In the genomic region with DNA sequence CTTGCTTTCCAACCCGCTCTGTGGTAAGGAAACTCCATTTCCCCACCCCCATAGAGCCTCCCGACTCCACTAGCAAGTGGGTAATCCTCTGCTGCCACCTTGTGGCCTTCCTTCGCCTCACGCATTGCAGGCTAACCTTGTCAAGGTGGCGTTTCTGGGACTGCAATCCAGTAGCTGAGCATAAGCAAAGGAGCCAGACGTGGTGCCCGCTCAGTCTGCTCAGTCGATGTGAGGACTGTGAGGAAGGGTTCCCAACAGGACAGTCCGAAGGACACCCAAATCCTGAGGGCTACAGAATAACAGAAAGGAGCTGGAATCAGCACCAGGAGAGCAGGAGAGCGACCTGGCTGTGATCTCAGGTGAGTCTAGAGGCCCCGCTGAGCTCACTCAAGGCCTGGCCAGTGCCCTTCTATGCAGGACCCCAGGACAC, we compare ENCODE assay signal across 8 cellular contexts.
DNase-seq lines count a peak whose midpoint lies in the region; TF ChIP-seq lines count a peak whose summit lies in the region.

No MANE protein-coding gene starts in this region.

- CTCF ChIA-PET in GM10248 (lab: Yijun Ruan, JAX): interaction anchor here (0.7 to 4.1 kb wide), 26 partner anchors 8 to 867 kb away, joined by 3 to 36 read pairs (median 4); no protein-coding TSS in a partner anchor

- intact Hi-C loops in head of caudate nucleus (cut with DNase I): loop anchor here (10.0 kb wide), 1 partner anchor 290 kb away; no protein-coding TSS in a partner anchor

- POLR2A ChIA-PET in GM10248 (lab: Yijun Ruan, JAX): no interaction called here

- DNase-seq in GM10248 (ENCODE audit: extremely low spot score): peak; percentile 66
- peak; percentile 71 for DNase-seq in H4 (ENCODE audit: low spot score)
- peak; percentile 93 for DNase-seq in SK-MEL-5 (ENCODE audit: low read depth, low spot score)
- DNase-seq in activated naive CD4-positive, alpha-beta T cell treated with Interleukin-2 at 50 U/mL for 16 hours: peak; percentile 74
- DNase-seq in head of caudate nucleus: peak; percentile 78 to 95 (median 89)
- peak; percentile 27 for DNase-seq in pulmonary artery endothelial cell (ENCODE audit: low read depth, low spot score)
- no peak for DNase-seq in cerebellar nuclear complex (lab: John Stamatoyannopoulos, UW)

- TF ChIP-seq CTCF in GM10248 (IDR thresholded peaks at IDR 0.05; ENCODE audit: control extremely low read depth, extremely low read depth, low read depth, missing control alignments): peak; percentile 92
- TF ChIP-seq CTCF in LNCAP (IDR thresholded peaks at IDR 0.05): peak; percentile 82

- in situ Hi-C loops in SK-MEL-5 (cut with HindIII; ENCODE audit: low pct_unique_long_range_greater_than_20kb, low sequenced_read_pairs): no loop called here

Comparison
In these comparisons a context has a peak if more than half of its experiments do, and no peak if none do; other contexts are left out.
1. DNase-seq: peak in GM10248 (single experiment), H4 (single experiment), SK-MEL-5 (single experiment), activated naive CD4-positive, alpha-beta T cell treated with Interleukin-2 at 50 U/mL for 16 hours (single experiment), head of caudate nucleus (42 of 42) and pulmonary artery endothelial cell (single experiment); none in cerebellar nuclear complex (0 of 2).